ENCODE assay signal across 8 cellular contexts in the genomic region with DNA sequence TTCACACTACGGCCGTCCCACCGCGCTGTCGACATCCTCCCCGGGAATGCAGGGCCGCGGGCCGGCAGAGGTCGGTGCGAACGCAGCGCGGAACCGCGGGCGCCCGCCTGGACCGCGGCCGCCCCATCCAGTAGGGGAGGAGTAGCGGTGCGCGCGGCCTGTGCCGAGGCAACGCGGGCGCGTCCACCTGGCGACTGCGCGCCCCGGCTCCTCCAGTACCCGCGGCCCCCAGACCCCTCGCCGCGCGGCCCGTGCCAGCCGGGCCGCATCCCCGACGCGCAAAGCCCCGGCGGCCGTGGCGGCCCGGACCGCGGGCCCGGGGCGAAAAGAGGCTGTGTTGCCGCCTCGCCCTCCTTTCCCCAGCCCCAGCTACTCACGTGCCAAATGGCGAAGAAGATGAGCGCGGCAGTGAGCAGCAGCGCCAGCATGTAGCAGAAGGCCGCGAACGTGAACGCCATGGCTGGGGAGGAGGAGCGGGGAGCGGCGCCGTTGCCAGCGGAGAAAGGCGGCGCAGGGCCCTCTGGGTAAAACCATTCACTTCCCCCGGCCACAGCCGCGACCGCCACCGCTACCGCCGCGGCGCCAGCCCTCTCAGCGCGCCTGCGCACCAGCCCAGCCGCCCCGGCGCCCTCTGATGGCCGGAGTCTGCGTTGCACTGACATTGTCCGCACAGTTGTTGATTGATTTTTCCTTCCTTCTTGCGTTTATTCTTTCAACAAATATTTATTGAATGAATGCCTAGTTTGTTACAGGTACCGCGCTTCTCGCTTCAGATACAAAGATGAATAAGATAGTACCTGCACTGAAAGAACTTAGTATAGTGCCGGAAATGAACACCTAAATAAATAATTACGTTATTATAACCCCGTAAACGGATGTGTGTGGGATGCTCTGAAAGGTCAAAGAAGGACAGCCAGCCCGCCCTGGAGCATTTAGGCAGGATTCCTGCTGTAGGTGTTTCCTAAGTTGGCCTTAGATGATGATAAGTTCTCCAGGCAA. TPM values are rescaled to one million over a fixed set of nuclear protein-coding genes. Genes with fewer than 3 reads are reported as not detected.
DNase-seq lines count a peak whose midpoint lies in the region; ATAC-seq and TF ChIP-seq lines count a peak whose summit lies in the region.

A gene (minus strand): TSS at position 505 of the 999 bp plus-strand sequence. CDS start 47 bp downstream, at position 458.

- peaks cover 36% of the 10 kb centered on the region for H3K36me3 Mint-ChIP-seq in activated T-helper 17 cell treated with anti-CD3 and anti-CD28 coated beads, Interleukin-2, amount 50 U/mL, for 72 hours (ENCODE audit: low read depth)
- H3K36me3 Mint-ChIP-seq in natural killer cell treated with Interleukin-12 subunit alpha and Interleukin-12 subunit beta and Interleukin-15 and Interleukin-18, amount 100 ng/mL, for 72 hours, result no peaks in the 10 kb centered on the region
- peaks cover 25% of the 10 kb centered on the region for H3K36me3 Mint-ChIP-seq in stimulated activated naive CD8-positive, alpha-beta T cell treated with anti-CD3 and anti-CD28 coated beads, Interleukin-15, Interleukin-2, amounts not matched to agents 100 ng/mL and 50 ng/mL, for 24 hours (ENCODE audit: low read depth)

- peaks cover 26% of the 10 kb centered on the region for H3K4me1 Mint-ChIP-seq in activated T-helper 17 cell treated with anti-CD3 and anti-CD28 coated beads, Interleukin-2, amount 50 U/mL, for 72 hours
- H3K4me1 Mint-ChIP-seq in natural killer cell treated with Interleukin-12 subunit alpha and Interleukin-12 subunit beta and Interleukin-15 and Interleukin-18, amount 100 ng/mL, for 72 hours (ENCODE audit: low read depth in 2 of 2), result peaks cover 32 to 41% of the 10 kb centered on the region in 2 donors
- H3K4me1 Mint-ChIP-seq in stimulated activated naive CD8-positive, alpha-beta T cell treated with anti-CD3 and anti-CD28 coated beads, Interleukin-15, Interleukin-2, amounts not matched to agents 100 ng/mL and 50 ng/mL, for 24 hours (ENCODE audit: low read depth), result peaks cover 56% of the 10 kb centered on the region

- peak within 1 kb of the TSS; percentile 84 for H3K27ac Mint-ChIP-seq in activated T-helper 17 cell treated with anti-CD3 and anti-CD28 coated beads, Interleukin-2, amount 50 U/mL, for 72 hours
- peak within 1 kb of the TSS; percentile 85 to 90 for H3K27ac Mint-ChIP-seq in natural killer cell treated with Interleukin-12 subunit alpha and Interleukin-12 subunit beta and Interleukin-15 and Interleukin-18, amount 100 ng/mL, for 72 hours
- H3K27ac Mint-ChIP-seq in stimulated activated naive CD8-positive, alpha-beta T cell treated with anti-CD3 and anti-CD28 coated beads, Interleukin-15, Interleukin-2, amounts not matched to agents 100 ng/mL and 50 ng/mL, for 24 hours, result peak within 1 kb of the TSS; percentile 93

- DNase-seq in EL, result peak; percentile 92
- DNase-seq in GOT3 (lab: John Stamatoyannopoulos, UW), result peak; percentile 61
- DNase-seq in RPMI8226, result peak; percentile 89
- peak; percentile 88 for DNase-seq in fibroblast of peridontal ligament (ENCODE audit: extremely low read depth)
- peak; percentile 96 for DNase-seq in natural killer cell treated with Interleukin-12 subunit alpha and Interleukin-12 subunit beta and Interleukin-15 and Interleukin-18, amount 100 ng/mL, for 72 hours (ENCODE audit: low spot score)

- no peaks in the 10 kb centered on the region for H3K9me3 Mint-ChIP-seq in activated T-helper 17 cell treated with anti-CD3 and anti-CD28 coated beads, Interleukin-2, amount 50 U/mL, for 72 hours
- H3K9me3 Mint-ChIP-seq in natural killer cell treated with Interleukin-12 subunit alpha and Interleukin-12 subunit beta and Interleukin-15 and Interleukin-18, amount 100 ng/mL, for 72 hours, result no peaks in the 10 kb centered on the region
- H3K9me3 Mint-ChIP-seq in stimulated activated naive CD8-positive, alpha-beta T cell treated with anti-CD3 and anti-CD28 coated beads, Interleukin-15, Interleukin-2, amounts not matched to agents 100 ng/mL and 50 ng/mL, for 24 hours, result no peaks in the 10 kb centered on the region

- H3K4me3 Mint-ChIP-seq in activated T-helper 17 cell treated with anti-CD3 and anti-CD28 coated beads, Interleukin-2, amount 50 U/mL, for 72 hours, result peak within 1 kb of the TSS; percentile 82
- peak within 1 kb of the TSS; percentile 89 for H3K4me3 Mint-ChIP-seq in natural killer cell treated with Interleukin-12 subunit alpha and Interleukin-12 subunit beta and Interleukin-15 and Interleukin-18, amount 100 ng/mL, for 72 hours
- H3K4me3 Mint-ChIP-seq in stimulated activated naive CD8-positive, alpha-beta T cell treated with anti-CD3 and anti-CD28 coated beads, Interleukin-15, Interleukin-2, amounts not matched to agents 100 ng/mL and 50 ng/mL, for 24 hours, result peak within 1 kb of the TSS; percentile 99

- peaks cover 4% of the 10 kb centered on the region for H3K27me3 Mint-ChIP-seq in activated T-helper 17 cell treated with anti-CD3 and anti-CD28 coated beads, Interleukin-2, amount 50 U/mL, for 72 hours
- H3K27me3 Mint-ChIP-seq in natural killer cell treated with Interleukin-12 subunit alpha and Interleukin-12 subunit beta and Interleukin-15 and Interleukin-18, amount 100 ng/mL, for 72 hours, result peaks cover 7 to 9% of the 10 kb centered on the region in 2 donors
- H3K27me3 Mint-ChIP-seq in stimulated activated naive CD8-positive, alpha-beta T cell treated with anti-CD3 and anti-CD28 coated beads, Interleukin-15, Interleukin-2, amounts not matched to agents 100 ng/mL and 50 ng/mL, for 24 hours, result peaks cover 4% of the 10 kb centered on the region

- peak; percentile 97 for TF ChIP-seq CTCF in LNCAP (IDR thresholded peaks at IDR 0.05)

- ATAC-seq in activated T-helper 17 cell treated with anti-CD3 and anti-CD28 coated beads, Interleukin-2, amount 50 U/mL, for 72 hours (replicated peaks), result peak; percentile 96
- ATAC-seq in natural killer cell treated with Interleukin-12 subunit alpha and Interleukin-12 subunit beta and Interleukin-15 and Interleukin-18, amount 100 ng/mL, for 72 hours, result peak; percentile 98

RNA-seq across cellular contexts. Expression of the gene that starts here (rescaled TPM):
- total RNA-seq in activated T-helper 17 cell treated with anti-CD3 and anti-CD28 coated beads, Interleukin-2, amount 50 U/mL, for 72 hours, result 10 to 100 TPM; 56.1 to 60.8 TPM
- 10 to 100 TPM; 51.7 to 56.8 TPM for total RNA-seq in natural killer cell treated with Interleukin-12 subunit alpha and Interleukin-12 subunit beta and Interleukin-15 and Interleukin-18, amount 100 ng/mL, for 72 hours

Comparison
In these comparisons a context has a peak if more than half of its experiments do, and no peak if none do; other contexts are left out.
1. Peak in every context shown above with its lines: DNase-seq and ATAC-seq.